Comparison of ENCODE assay signal across 15 cellular contexts in the genomic region with DNA sequence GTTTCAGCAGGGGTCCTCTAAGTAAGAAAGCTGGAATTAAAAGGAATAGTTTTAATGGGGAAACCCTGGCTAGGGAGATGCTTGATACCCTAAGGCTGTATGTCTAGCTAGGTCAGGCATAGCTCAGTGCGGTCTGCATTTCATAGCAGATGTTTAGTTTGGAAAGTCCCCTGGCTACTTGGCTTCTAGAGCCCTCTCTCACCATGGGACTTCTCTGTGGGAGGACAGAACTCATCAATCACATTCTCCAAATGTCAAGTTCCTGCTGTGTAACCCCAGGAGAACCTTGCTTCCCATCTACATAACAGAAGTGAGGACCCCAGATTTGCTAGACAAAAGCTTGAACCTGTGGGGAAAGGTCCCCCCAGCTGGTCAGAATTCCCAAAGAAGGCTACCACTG. TPM values are rescaled to one million over a fixed set of nuclear protein-coding genes. Genes with fewer than 3 reads are reported as not detected.
DNase-seq lines count a peak whose midpoint lies in the region; ATAC-seq and TF ChIP-seq lines count a peak whose summit lies in the region.
"Had no signal": no experiment of that assay in that cellular context is flagged by ENCODE, and none has a peak within 500 bp of the region (broad histone marks: within the 10 kb centered on the region; RNA-seq: fewer than 3 reads in every experiment).

No MANE protein-coding gene starts in this region.

- H3K9me3 ChIP-seq in BLaER1 (no peaks in the 10 kb centered on the region), iPS-20b (ENCODE audit: insufficient read depth, low read depth, low read length) (no peaks in the 10 kb centered on the region)
- H3K9me3 ChIP-seq: testis had no signal

- peaks cover 3% of the 10 kb centered on the region; the same call in 1 of the 2 replicates for H3K9me3 Mint-ChIP-seq in WTC11
- H3K9me3 Mint-ChIP-seq: mesothelial cell of epicardium had no signal

- peaks cover 48% of the 10 kb centered on the region for H3K4me1 Mint-ChIP-seq in WTC11
- H3K4me1 Mint-ChIP-seq: mesothelial cell of epicardium had no signal

- TF ChIP-seq CTCF in WTC11 (IDR thresholded peaks at IDR 0.05): no peak

- H3K4me3 ChIP-seq in BLaER1 (no peak overlapping the region), iPS-20b (ENCODE audit: low read length) (peak overlapping the region; percentile 45; the same call in 1 of the 2 replicates)
- H3K4me3 ChIP-seq: SK-N-MC, testis had no signal

- no peaks in the 10 kb centered on the region for H3K27me3 ChIP-seq in BLaER1
- 0 out of 2 replicates have a peak, but pooled peaks cover 10% of the 10 kb centered on the region for H3K27me3 ChIP-seq in iPS-20b (ENCODE audit: insufficient read depth, low read length)
- H3K27me3 ChIP-seq: testis had no signal

- H3K4me3 Mint-ChIP-seq in WTC11: peak overlapping the region; percentile 19; the same call in 1 of the 2 replicates
- H3K4me3 Mint-ChIP-seq: activated naive CD8-positive, alpha-beta T cell; mesothelial cell of epicardium had no signal

- ATAC-seq in HG02588 (IDR thresholded peaks at IDR 0.05; ENCODE audit: unreplicated experiment): peak; percentile 63
- peak; percentile 42 for ATAC-seq in WTC11
- no peak for ATAC-seq in HG02763 (IDR thresholded peaks at IDR 0.05; ENCODE audit: unreplicated experiment)

- H3K27me3 Mint-ChIP-seq in WTC11 (ENCODE audit: low read depth): peaks cover 11% of the 10 kb centered on the region
- H3K27me3 Mint-ChIP-seq: activated naive CD8-positive, alpha-beta T cell had no signal

- H3K4me1 ChIP-seq in BLaER1 (peaks cover 20% of the 10 kb centered on the region), iPS-20b (ENCODE audit: insufficient read depth, low read length) (peaks cover 31% of the 10 kb centered on the region)
- H3K4me1 ChIP-seq: testis had no signal

- CTCF ChIA-PET in WTC11 (lab: Charles Lee): interaction anchor here (1.0 to 1.7 kb wide), 5 partner anchors 73 to 154 kb away, joined by 3 to 8 read pairs (median 4); no protein-coding TSS in a partner anchor

- DNase-seq in WTC11 (ENCODE audit: low spot score) (no peak), SKM-1 (lab: John Stamatoyannopoulos, UW; ENCODE audit: unreplicated experiment) (no peak), NCI-H526 treated with DMSO at 0.1 percent for 48 hours (lab: John Stamatoyannopoulos, UW) (no peak)
- DNase-seq in stimulated activated CD4-positive, alpha-beta T cell treated with anti-CD3 and anti-CD28 coated beads, Interleukin-4, amount 100 ng/mL, for 1 hour: no peak
- DNase-seq: COR-L47, hypothalamus, NCI-H2107, testis had no signal

- H3K36me3 ChIP-seq in BLaER1: no peaks in the 10 kb centered on the region
- H3K36me3 ChIP-seq in iPS-20b (ENCODE audit: insufficient read depth, low read depth, low read length): no peaks in the 10 kb centered on the region

- POLR2A ChIA-PET in WTC11 (lab: Charles Lee): no interaction called here

- H3K27ac ChIP-seq in BLaER1 (no peak overlapping the region), iPS-20b (ENCODE audit: low read length) (peak overlapping the region; percentile 50)
- H3K27ac ChIP-seq: SK-N-MC, testis had no signal

- H3K4me2 ChIP-seq in BLaER1: peak overlapping the region; percentile 5; the same call in 1 of the 2 replicates

- H3K27ac Mint-ChIP-seq in WTC11: no peak overlapping the region
- H3K27ac Mint-ChIP-seq: activated naive CD8-positive, alpha-beta T cell; mesothelial cell of epicardium had no signal

- no peaks in the 10 kb centered on the region for H4K20me1 ChIP-seq in BLaER1

- no peaks in the 10 kb centered on the region for H3K36me3 Mint-ChIP-seq in WTC11
- H3K36me3 Mint-ChIP-seq: activated naive CD8-positive, alpha-beta T cell; mesothelial cell of epicardium had no signal

- no peak overlapping the region for H3K9ac ChIP-seq in BLaER1
- H3K9ac ChIP-seq in iPS-20b (ENCODE audit: low read depth, low read length): no peak overlapping the region

TF ChIP-seq in WTC11, 78 proteins besides CTCF, POLR2A, EP300 and RAD21 (continues in another document):
- TF ChIP-seq GTF2I (CRISPR knock-in tag; conservative IDR thresholded peaks at IDR 0.05) (no peak), ZNF396 (CRISPR knock-in tag; IDR thresholded peaks at IDR 0.05; ENCODE audit: borderline replicate concordance) (no peak), STAT6 (CRISPR knock-in tag; conservative IDR thresholded peaks at IDR 0.05; ENCODE audit: low read depth) (no peak), FOXK1 (CRISPR knock-in tag; IDR thresholded peaks at IDR 0.05) (0 out of 2 replicates have a peak, but pooled peaks have one; percentile 40), ZNF512 (CRISPR knock-in tag; IDR thresholded peaks at IDR 0.05; ENCODE audit: borderline replicate concordance) (no peak), TP53 (CRISPR knock-in tag; IDR thresholded peaks at IDR 0.05) (no peak), FOXJ3 (CRISPR knock-in tag; IDR thresholded peaks at IDR 0.05; ENCODE audit: borderline replicate concordance) (no peak), ERG (CRISPR knock-in tag; IDR thresholded peaks at IDR 0.05) (no peak), GRHL2 (CRISPR knock-in tag; IDR thresholded peaks at IDR 0.05; ENCODE audit: insufficient replicate concordance, severe bottlenecking) (no peak), KAT7 (CRISPR knock-in tag; IDR thresholded peaks at IDR 0.05; ENCODE audit: borderline replicate concordance) (no peak)
- TF ChIP-seq, protein P1, sequence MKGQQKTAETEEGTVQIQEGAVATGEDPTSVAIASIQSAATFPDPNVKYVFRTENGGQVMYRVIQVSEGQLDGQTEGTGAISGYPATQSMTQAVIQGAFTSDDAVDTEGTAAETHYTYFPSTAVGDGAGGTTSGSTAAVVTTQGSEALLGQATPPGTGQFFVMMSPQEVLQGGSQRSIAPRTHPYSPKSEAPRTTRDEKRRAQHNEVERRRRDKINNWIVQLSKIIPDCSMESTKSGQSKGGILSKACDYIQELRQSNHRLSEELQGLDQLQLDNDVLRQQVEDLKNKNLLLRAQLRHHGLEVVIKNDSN (CRISPR knock-in tag; IDR thresholded peaks at IDR 0.05): no peak
- TF ChIP-seq, protein P2, sequence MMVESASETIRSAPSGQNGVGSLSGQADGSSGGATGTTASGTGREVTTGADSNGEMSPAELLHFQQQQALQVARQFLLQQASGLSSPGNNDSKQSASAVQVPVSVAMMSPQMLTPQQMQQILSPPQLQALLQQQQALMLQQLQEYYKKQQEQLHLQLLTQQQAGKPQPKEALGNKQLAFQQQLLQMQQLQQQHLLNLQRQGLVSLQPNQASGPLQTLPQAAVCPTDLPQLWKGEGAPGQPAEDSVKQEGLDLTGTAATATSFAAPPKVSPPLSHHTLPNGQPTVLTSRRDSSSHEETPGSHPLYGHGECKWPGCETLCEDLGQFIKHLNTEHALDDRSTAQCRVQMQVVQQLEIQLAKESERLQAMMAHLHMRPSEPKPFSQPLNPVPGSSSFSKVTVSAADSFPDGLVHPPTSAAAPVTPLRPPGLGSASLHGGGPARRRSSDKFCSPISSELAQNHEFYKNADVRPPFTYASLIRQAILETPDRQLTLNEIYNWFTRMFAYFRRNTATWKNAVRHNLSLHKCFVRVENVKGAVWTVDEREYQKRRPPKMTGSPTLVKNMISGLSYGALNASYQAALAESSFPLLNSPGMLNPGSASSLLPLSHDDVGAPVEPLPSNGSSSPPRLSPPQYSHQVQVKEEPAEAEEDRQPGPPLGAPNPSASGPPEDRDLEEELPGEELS (CRISPR knock-in tag; IDR thresholded peaks at IDR 0.05): no peak

RNA-seq across cellular contexts. Expression of gene ANXA4, which starts 24.0 kb away (rescaled TPM):
- 9.5 to 13.6 TPM (median 12.3 TPM) in 3 replicates for total RNA-seq in WTC11 (2021)
